Comparison of ENCODE assay signal across 9 cellular contexts in the genomic region with DNA sequence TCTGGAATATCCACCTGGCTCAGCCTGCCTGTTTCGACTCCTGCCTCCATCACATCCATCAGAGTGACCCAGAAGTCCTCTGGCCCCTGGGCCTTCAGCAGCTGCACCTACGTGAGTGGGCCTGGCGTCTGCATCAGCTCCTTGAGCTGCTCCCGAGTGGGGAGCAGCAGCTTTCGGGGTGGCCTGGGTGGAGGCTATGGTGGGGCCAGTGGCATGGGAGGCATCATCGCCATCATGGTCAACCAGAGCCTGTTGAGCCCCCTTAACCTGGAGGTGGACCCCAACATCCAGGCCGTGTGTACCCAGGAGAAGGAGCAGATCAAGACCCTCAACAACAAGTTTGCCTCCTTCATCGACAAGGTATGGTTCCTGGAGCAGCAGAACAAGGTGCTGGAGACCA.
"Had no signal": no experiment of that assay in that cellular context is flagged by ENCODE, and none has a peak within 500 bp of the region (broad histone marks: within the 10 kb centered on the region; RNA-seq: fewer than 3 reads in every experiment).

No MANE protein-coding gene starts in this region.

- H3K36me3 Mint-ChIP-seq: IgD-negative memory B cell had no signal

- H3K9ac ChIP-seq: GM23248 had no signal

- ATAC-seq: HCT116, HepG2 had no signal

- H3K36me3 ChIP-seq: HAP-1 had no signal

- DNase-seq: GM23248, GOT3, H7, HFFc6 had no signal

- H2AFZ ChIP-seq: GM23248 had no signal

- H3K27ac ChIP-seq: GM23248, HL-60 had no signal

- H3K4me1 Mint-ChIP-seq: IgD-negative memory B cell had no signal

- H3K4me3 ChIP-seq: GM23248, HAP-1 had no signal

- H3K4me3 Mint-ChIP-seq: HFFc6, IgD-negative memory B cell had no signal

- H3K27ac Mint-ChIP-seq: HFFc6 had no signal

- H3K4me1 ChIP-seq: HAP-1 had no signal

- H3K9me3 Mint-ChIP-seq: HFFc6 had no signal
